27 cellular contexts compared by ENCODE assay signal in the genomic region with DNA sequence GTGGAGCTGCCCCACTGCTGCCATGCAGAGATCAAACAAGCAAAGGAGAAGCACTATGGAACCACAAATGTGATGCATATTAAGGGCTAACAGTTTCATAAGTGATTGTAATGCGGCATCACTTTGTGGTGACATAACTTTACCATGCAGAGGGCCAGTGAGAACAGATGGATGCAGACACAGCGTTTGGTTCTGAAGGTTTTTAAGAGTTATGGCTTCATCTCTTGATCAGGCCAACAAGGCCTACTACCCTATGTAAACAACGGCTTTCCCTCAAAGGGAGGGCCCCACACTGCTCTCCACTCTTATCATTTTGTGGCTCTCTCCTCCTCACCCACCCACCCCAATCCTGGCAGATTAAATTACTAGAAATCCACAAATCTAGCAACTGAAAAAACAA. TPM values are rescaled to one million over a fixed set of nuclear protein-coding genes. Genes with fewer than 3 reads are reported as not detected.
"Had no signal": no experiment of that assay in that cellular context is flagged by ENCODE, and none has a peak within 500 bp of the region (broad histone marks: within the 10 kb centered on the region; RNA-seq: fewer than 3 reads in every experiment).

No MANE protein-coding gene starts in this region.

- H3K4me1 Mint-ChIP-seq: naive thymus-derived CD4-positive, alpha-beta T cell had no signal

- ATAC-seq: effector memory CD8-positive, alpha-beta T cell; esophagus mucosa; gastrocnemius medialis; heart right ventricle; left cardiac atrium; left lung; left ventricle myocardium superior; lower lobe of right lung; naive thymus-derived CD4-positive, alpha-beta T cell had no signal

- H3K9me3 ChIP-seq: colonic mucosa had no signal

- H3K27ac Mint-ChIP-seq: dendritic cell treated with granulocyte-macrophage colony-stimulating factor and Interleukin-4, amounts not matched to agents 40 ng/mL and 50 ng/mL, for 4 days; effector memory CD8-positive, alpha-beta T cell; endodermal cell; naive thymus-derived CD4-positive, alpha-beta T cell had no signal

- H3K27ac ChIP-seq: colonic mucosa, epithelial cell of prostate, gastrocnemius medialis, heart right ventricle, left lung, lower lobe of right lung had no signal

- DNase-seq: colonic mucosa; cortex of kidney; effector CD8-positive, alpha-beta T cell; effector memory CD8-positive, alpha-beta T cell; endodermal cell; erythroblast; foreskin fibroblast; foreskin melanocyte; gastrocnemius medialis; glutamatergic neuron; head of caudate nucleus; heart right ventricle; hippocampal formation; left cardiac atrium; left lung; left ventricle myocardium superior; lower lobe of right lung; mesenchymal stem cell; midbrain; naive thymus-derived CD4-positive, alpha-beta T cell had no signal

- H3K4me3 ChIP-seq: colonic mucosa, gastrocnemius medialis, heart right ventricle, left lung, lower lobe of right lung had no signal

- H3K4me3 Mint-ChIP-seq: dendritic cell treated with granulocyte-macrophage colony-stimulating factor and Interleukin-4, amounts not matched to agents 40 ng/mL and 50 ng/mL, for 4 days; effector memory CD8-positive, alpha-beta T cell; endodermal cell; naive thymus-derived CD4-positive, alpha-beta T cell had no signal

- H3K27me3 Mint-ChIP-seq: dendritic cell treated with granulocyte-macrophage colony-stimulating factor and Interleukin-4, amounts not matched to agents 40 ng/mL and 50 ng/mL, for 4 days; effector memory CD8-positive, alpha-beta T cell; naive thymus-derived CD4-positive, alpha-beta T cell had no signal

- H3K27me3 ChIP-seq: colonic mucosa, gastrocnemius medialis, heart right ventricle, left lung had no signal

- H3K4me1 ChIP-seq: colonic mucosa, gastrocnemius medialis, heart right ventricle, left lung, lower lobe of right lung had no signal

RNA-seq across cellular contexts. Expression of gene NR2E3, which starts 13.4 kb away (rescaled TPM):
- total RNA-seq: gastrocnemius medialis; kidney epithelial cell; left cardiac atrium; left ventricle myocardium superior; lower leg skin; lower lobe of right lung; mesenteric fat pad; mononuclear cell; naive thymus-derived CD4-positive, alpha-beta T cell had no signal
